In genomic region chr2:42879116-42879705, GRCh38 we compare ENCODE assay signal across 12 cellular contexts.
DNase-seq lines count a peak whose midpoint lies in the region; ATAC-seq and TF ChIP-seq lines count a peak whose summit lies in the region.
"Had no signal": no experiment of that assay in that cellular context is flagged by ENCODE, and none has a peak within 500 bp of the region (broad histone marks: within the 10 kb centered on the region; RNA-seq: fewer than 3 reads in every experiment).

No MANE protein-coding gene starts in this region.

- CTCF ChIA-PET in activated CD4-positive, alpha-beta T cell treated with anti-CD3 and anti-CD28 coated beads for 36 hours (lab: Charles Lee) = interaction anchor here (0.6 to 3.9 kb wide), 3 partner anchors 21 to 40 kb away, joined by 3 to 14 read pairs (median 5); no protein-coding TSS in a partner anchor
- CTCF ChIA-PET in activated CD8-positive, alpha-beta T cell treated with anti-CD3 and anti-CD28 coated beads, Interleukin-2, amount 10 ng/mL, durations not matched to agents 7 days and 5 days (lab: Charles Lee) = no interaction called here

- H3K27ac Mint-ChIP-seq in activated CD4-positive, alpha-beta T cell treated with anti-CD3 and anti-CD28 coated beads for 36 hours = peak overlapping the region; percentile 20
- H3K27ac Mint-ChIP-seq in activated CD8-positive, alpha-beta T cell treated with anti-CD3 and anti-CD28 coated beads, Interleukin-2, amount 10 ng/mL, durations not matched to agents 7 days and 5 days = no peak overlapping the region
- peak overlapping the region; percentile 45 for H3K27ac Mint-ChIP-seq in stimulated activated effector memory CD8-positive, alpha-beta T cell treated with anti-CD3 and anti-CD28 coated beads, Interleukin-12 subunit alpha, Interleukin-12 subunit beta, amount 100 ng/mL, for 72 hours

- no peaks in the 10 kb centered on the region for H3K9me3 Mint-ChIP-seq in activated CD4-positive, alpha-beta T cell treated with anti-CD3 and anti-CD28 coated beads for 36 hours (ENCODE audit: low read depth)
- H3K9me3 Mint-ChIP-seq in activated CD8-positive, alpha-beta T cell treated with anti-CD3 and anti-CD28 coated beads, Interleukin-2, amount 10 ng/mL, durations not matched to agents 7 days and 5 days (ENCODE audit: insufficient read depth) = no peaks in the 10 kb centered on the region
- H3K9me3 Mint-ChIP-seq in stimulated activated effector memory CD8-positive, alpha-beta T cell treated with anti-CD3 and anti-CD28 coated beads, Interleukin-12 subunit alpha, Interleukin-12 subunit beta, amount 100 ng/mL, for 72 hours = no peaks in the 10 kb centered on the region
- H3K9me3 Mint-ChIP-seq: CD8-positive, alpha-beta memory T cell had no signal

- H3K9me3 ChIP-seq in right cardiac atrium (ENCODE audit: control insufficient read depth, low read length) (no peaks in the 10 kb centered on the region), prostate gland (no peaks in the 10 kb centered on the region)
- H3K9me3 ChIP-seq: HAP-1 had no signal

- H3K27ac ChIP-seq in right cardiac atrium (ENCODE audit: low read length) (peak overlapping the region; percentile 83), prostate gland (peak overlapping the region in 1 of 2 donors; percentile 31)

- no peak for DNase-seq in activated CD4-positive, alpha-beta T cell treated with anti-CD3 and anti-CD28 coated beads for 36 hours
- DNase-seq in activated CD4-positive, alpha-beta T cell treated with anti-CD3 and anti-CD28 coated beads for 48 hours = no peak
- no peak for DNase-seq in activated CD8-positive, alpha-beta T cell treated with anti-CD3 and anti-CD28 coated beads, Interleukin-2, amount 10 ng/mL, durations not matched to agents 7 days and 5 days
- DNase-seq in right cardiac atrium (no peak), prostate gland (ENCODE audit: low spot score) (no peak), cerebellar cortex (ENCODE audit: low spot score) (no peak)
- no peak for DNase-seq in stimulated activated effector memory CD8-positive, alpha-beta T cell treated with anti-CD3 and anti-CD28 coated beads, Interleukin-12 subunit alpha, Interleukin-12 subunit beta, amount 100 ng/mL, for 72 hours (ENCODE audit: low spot score in 2 of 2)
- DNase-seq: amygdala; CD8-positive, alpha-beta memory T cell; NCI-H2171 treated with DMSO at 0.1 percent for 48 hours had no signal

- H3K4me1 Mint-ChIP-seq in activated CD4-positive, alpha-beta T cell treated with anti-CD3 and anti-CD28 coated beads for 36 hours = peaks cover 32% of the 10 kb centered on the region
- peaks cover 7% of the 10 kb centered on the region for H3K4me1 Mint-ChIP-seq in activated CD8-positive, alpha-beta T cell treated with anti-CD3 and anti-CD28 coated beads, Interleukin-2, amount 10 ng/mL, durations not matched to agents 7 days and 5 days (ENCODE audit: low read depth)
- peaks cover 15% of the 10 kb centered on the region for H3K4me1 Mint-ChIP-seq in stimulated activated effector memory CD8-positive, alpha-beta T cell treated with anti-CD3 and anti-CD28 coated beads, Interleukin-12 subunit alpha, Interleukin-12 subunit beta, amount 100 ng/mL, for 72 hours

- TF ChIP-seq CTCF in prostate gland (IDR thresholded peaks at IDR 0.05) = no peak

- no peaks in the 10 kb centered on the region for H3K27me3 ChIP-seq in right cardiac atrium (ENCODE audit: control insufficient read depth, insufficient read depth)
- no peaks in the 10 kb centered on the region for H3K27me3 ChIP-seq in prostate gland (replicated peaks; ENCODE audit: insufficient read depth)

- no peaks in the 10 kb centered on the region for H3K36me3 ChIP-seq in prostate gland
- H3K36me3 ChIP-seq: HAP-1 had no signal

- intact Hi-C loops in activated CD4-positive, alpha-beta T cell treated with anti-CD3 and anti-CD28 coated beads for 36 hours (cut with DNase I, micrococcal nuclease) = no loop called here
- intact Hi-C loops in right cardiac atrium (cut with DNase I) = loop anchor here in 1 of 4 donors (5.0 kb wide), 1 partner anchor 43 kb away; no protein-coding TSS in a partner anchor
- intact Hi-C loops in prostate gland (cut with DNase I) = no loop called here

- WGBS in right cardiac atrium = 78% methylated on average over 6 of the region's 6 CpGs
- WGBS in prostate gland = 75% methylated on average over 6 of the region's 6 CpGs

- no peak overlapping the region for H3K4me3 ChIP-seq in right cardiac atrium (ENCODE audit: low read length)
- H3K4me3 ChIP-seq in prostate gland = no peak overlapping the region
- H3K4me3 ChIP-seq: HAP-1 had no signal

- POLR2A ChIA-PET in activated CD4-positive, alpha-beta T cell treated with anti-CD3 and anti-CD28 coated beads for 36 hours (lab: Charles Lee) = no interaction called here
- POLR2A ChIA-PET in activated CD8-positive, alpha-beta T cell treated with anti-CD3 and anti-CD28 coated beads, Interleukin-2, amount 10 ng/mL, durations not matched to agents 7 days and 5 days (lab: Charles Lee) = interaction anchor here (0.7 kb wide), 1 partner anchor 490 kb away, joined by 3 read pairs; no protein-coding TSS in a partner anchor

- ATAC-seq in activated CD4-positive, alpha-beta T cell treated with anti-CD3 and anti-CD28 coated beads for 36 hours = no peak
- ATAC-seq in activated CD8-positive, alpha-beta T cell treated with anti-CD3 and anti-CD28 coated beads, Interleukin-2, amount 10 ng/mL, durations not matched to agents 7 days and 5 days = peak; percentile 30
- ATAC-seq in right cardiac atrium (no peak), HG03045 (IDR thresholded peaks at IDR 0.05; ENCODE audit: unreplicated experiment) (no peak)
- no peak for ATAC-seq in stimulated activated effector memory CD8-positive, alpha-beta T cell treated with anti-CD3 and anti-CD28 coated beads, Interleukin-12 subunit alpha, Interleukin-12 subunit beta, amount 100 ng/mL, for 72 hours

- H3K4me1 ChIP-seq in right cardiac atrium (ENCODE audit: control insufficient read depth, insufficient read depth, low read length) = peaks cover 21% of the 10 kb centered on the region
- H3K4me1 ChIP-seq in prostate gland (replicated peaks) = peaks cover 18% of the 10 kb centered on the region
- H3K4me1 ChIP-seq: HAP-1 had no signal

- H3K4me3 Mint-ChIP-seq in activated CD4-positive, alpha-beta T cell treated with anti-CD3 and anti-CD28 coated beads for 36 hours = no peak overlapping the region
- no peak overlapping the region for H3K4me3 Mint-ChIP-seq in activated CD8-positive, alpha-beta T cell treated with anti-CD3 and anti-CD28 coated beads, Interleukin-2, amount 10 ng/mL, durations not matched to agents 7 days and 5 days
- H3K4me3 Mint-ChIP-seq in stimulated activated effector memory CD8-positive, alpha-beta T cell treated with anti-CD3 and anti-CD28 coated beads, Interleukin-12 subunit alpha, Interleukin-12 subunit beta, amount 100 ng/mL, for 72 hours = no peak overlapping the region
- H3K4me3 Mint-ChIP-seq: CD8-positive, alpha-beta memory T cell had no signal

- no peak for TF ChIP-seq POLR2A in prostate gland (IDR thresholded peaks at IDR 0.05)

- no peaks in the 10 kb centered on the region for H3K36me3 Mint-ChIP-seq in activated CD4-positive, alpha-beta T cell treated with anti-CD3 and anti-CD28 coated beads for 36 hours (ENCODE audit: low read depth)
- H3K36me3 Mint-ChIP-seq in activated CD8-positive, alpha-beta T cell treated with anti-CD3 and anti-CD28 coated beads, Interleukin-2, amount 10 ng/mL, durations not matched to agents 7 days and 5 days (ENCODE audit: low read depth) = no peaks in the 10 kb centered on the region
- no peaks in the 10 kb centered on the region for H3K36me3 Mint-ChIP-seq in stimulated activated effector memory CD8-positive, alpha-beta T cell treated with anti-CD3 and anti-CD28 coated beads, Interleukin-12 subunit alpha, Interleukin-12 subunit beta, amount 100 ng/mL, for 72 hours
- H3K36me3 Mint-ChIP-seq: CD8-positive, alpha-beta memory T cell had no signal

- no peaks in the 10 kb centered on the region for H3K27me3 Mint-ChIP-seq in activated CD4-positive, alpha-beta T cell treated with anti-CD3 and anti-CD28 coated beads for 36 hours
- no peaks in the 10 kb centered on the region for H3K27me3 Mint-ChIP-seq in activated CD8-positive, alpha-beta T cell treated with anti-CD3 and anti-CD28 coated beads, Interleukin-2, amount 10 ng/mL, durations not matched to agents 7 days and 5 days (ENCODE audit: low read depth)
